In the genomic region with DNA sequence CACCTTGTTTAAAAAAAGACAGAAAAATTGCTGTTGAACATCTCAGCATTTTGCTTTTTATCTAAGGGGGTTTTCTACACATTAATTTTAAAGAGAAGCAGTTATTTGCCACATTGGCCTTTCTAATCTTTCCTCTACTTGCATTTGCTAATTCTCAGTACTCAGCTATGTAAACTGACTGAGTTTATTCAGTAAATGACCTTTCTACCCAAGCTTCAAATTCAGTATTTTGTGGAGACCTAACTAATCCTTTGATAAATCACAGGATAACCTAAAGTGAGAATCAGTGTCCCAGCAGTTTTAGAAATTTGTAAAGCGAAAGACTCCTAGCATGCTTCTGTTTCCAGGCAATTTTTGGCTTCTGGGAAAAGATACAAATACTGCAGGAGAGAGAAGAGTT, we compare ENCODE assay signal across 35 cellular contexts.
"Had no signal": no experiment of that assay in that cellular context is flagged by ENCODE, and none has a peak within 500 bp of the region (broad histone marks: within the 10 kb centered on the region; RNA-seq: fewer than 3 reads in every experiment).

No MANE protein-coding gene starts in this region.

- H3K36me3 Mint-ChIP-seq: activated CD8-positive, alpha-beta memory T cell treated with anti-CD3 and anti-CD28 coated beads, Interleukin-2, amount 10 ng/mL, durations not matched to agents 7 days and 5 days; activated naive CD8-positive, alpha-beta T cell treated with anti-CD3 and anti-CD28 coated beads for 36 hours; T-cell had no signal

- H3K4me1 Mint-ChIP-seq: activated B cell treated with CpG ODN at 0.5 μM for 24 hours; activated CD4-positive, alpha-beta memory T cell treated with anti-CD3 and anti-CD28 coated beads, Interleukin-2, amount 10 ng/mL, durations not matched to agents 7 days and 5 days; activated CD8-positive, alpha-beta memory T cell treated with anti-CD3 and anti-CD28 coated beads, Interleukin-2, amount 10 ng/mL, durations not matched to agents 7 days and 5 days; activated naive CD8-positive, alpha-beta T cell treated with anti-CD3 and anti-CD28 coated beads for 36 hours; T-cell; T-helper 17 cell had no signal

- H3K4me3 ChIP-seq: Peyer's patch, SJSA1 had no signal

- H3K4me2 ChIP-seq: KMS-11, SK-N-SH had no signal

- H3K9ac ChIP-seq: KMS-11, SK-N-SH had no signal

- H3K27ac Mint-ChIP-seq: activated B cell treated with CpG ODN at 0.5 μM for 24 hours; activated CD4-positive, alpha-beta memory T cell treated with anti-CD3 and anti-CD28 coated beads, Interleukin-2, amount 10 ng/mL, durations not matched to agents 7 days and 5 days; activated CD8-positive, alpha-beta memory T cell treated with anti-CD3 and anti-CD28 coated beads, Interleukin-2, amount 10 ng/mL, durations not matched to agents 7 days and 5 days; activated naive CD8-positive, alpha-beta T cell treated with anti-CD3 and anti-CD28 coated beads for 36 hours; T-cell; T-helper 17 cell had no signal

- H3K9me3 ChIP-seq: SK-N-SH had no signal

- H3K4me1 ChIP-seq: Peyer's patch, SJSA1 had no signal

- H3K27me3 ChIP-seq: brain microvascular endothelial cell, Peyer's patch, SJSA1 had no signal

- ATAC-seq: activated CD8-positive, alpha-beta memory T cell treated with anti-CD3 and anti-CD28 coated beads, Interleukin-2, amount 10 ng/mL, durations not matched to agents 7 days and 5 days; PC-3; T-cell; T-helper 17 cell had no signal

- H3K27ac ChIP-seq: brain microvascular endothelial cell, KMS-11, Peyer's patch, SJSA1, VCaP had no signal

- DNase-seq: activated B cell treated with CpG ODN at 0.5 μM for 24 hours; activated CD4-positive, alpha-beta memory T cell treated with anti-CD3 and anti-CD28 coated beads, Interleukin-2, amount 10 ng/mL, durations not matched to agents 7 days and 5 days; activated CD4-positive, alpha-beta T cell treated with anti-CD3 and anti-CD28 coated beads for 4 hours; activated CD4-positive, alpha-beta T cell treated with anti-CD3 and anti-CD28 coated beads, Interleukin-2, amount 50 U/mL, for 1 hour; activated CD4-positive, CD25-positive, alpha-beta regulatory T cell treated with anti-CD3 and anti-CD28 coated beads, Interleukin-2, amount 50 U/mL, for 72 hours; activated CD8-positive, alpha-beta memory T cell treated with anti-CD3 and anti-CD28 coated beads for 24 hours; activated CD8-positive, alpha-beta memory T cell treated with anti-CD3 and anti-CD28 coated beads, Interleukin-2, amount 10 ng/mL, durations not matched to agents 7 days and 5 days; activated CD8-positive, alpha-beta memory T cell treated with anti-CD3 and anti-CD28 coated beads, Interleukin-2, amount 50 U/mL, for 48 hours; activated effector memory CD4-positive, alpha-beta T cell treated with Interleukin-2 at 50 U/mL for 16 hours; activated naive CD4-positive, alpha-beta T cell treated with anti-CD3 and anti-CD28 coated beads, Interleukin-2, amount 50 U/mL, for 16 hours; activated naive CD8-positive, alpha-beta T cell treated with anti-CD3 and anti-CD28 coated beads for 36 hours; activated T-cell treated with anti-CD3 and anti-CD28 coated beads, Interleukin-2, amount 50 U/mL, for 48 hours; amniotic stem cell; aorta; brain microvascular endothelial cell; central memory CD4-positive, alpha-beta T cell; NCI-H1092 treated with DMSO at 0.1 percent for 48 hours; NCI-H1417; NCI-H146; NCI-H187; NCI-H226; NCI-H446 treated with DMSO at 0.1 percent for 48 hours; NCI-H524; NCI-H69; NK-92 treated with Interleukin-12 subunit alpha and Interleukin-12 subunit beta, amount 100 ng/mL, for 24 hours; PC-3; Peyer's patch; RPMI8226; SHP77 treated with DMSO at 0.1 percent for 48 hours; SK-N-SH; T-cell; T-helper 17 cell had no signal

- H3K4me3 Mint-ChIP-seq: activated B cell treated with CpG ODN at 0.5 μM for 24 hours; activated CD4-positive, alpha-beta memory T cell treated with anti-CD3 and anti-CD28 coated beads, Interleukin-2, amount 10 ng/mL, durations not matched to agents 7 days and 5 days; activated CD8-positive, alpha-beta memory T cell treated with anti-CD3 and anti-CD28 coated beads, Interleukin-2, amount 10 ng/mL, durations not matched to agents 7 days and 5 days; activated naive CD8-positive, alpha-beta T cell treated with anti-CD3 and anti-CD28 coated beads for 36 hours; T-cell; T-helper 17 cell had no signal

- H3K27me3 Mint-ChIP-seq: activated B cell treated with CpG ODN at 0.5 μM for 24 hours; activated CD4-positive, alpha-beta memory T cell treated with anti-CD3 and anti-CD28 coated beads, Interleukin-2, amount 10 ng/mL, durations not matched to agents 7 days and 5 days; activated CD8-positive, alpha-beta memory T cell treated with anti-CD3 and anti-CD28 coated beads, Interleukin-2, amount 10 ng/mL, durations not matched to agents 7 days and 5 days; activated naive CD8-positive, alpha-beta T cell treated with anti-CD3 and anti-CD28 coated beads for 36 hours; T-cell; T-helper 17 cell had no signal

- H3K36me3 ChIP-seq: brain microvascular endothelial cell, Peyer's patch, SJSA1 had no signal

- H3K9me2 ChIP-seq: SK-N-SH had no signal
